ENCODE assay signal across 26 cellular contexts in the genomic region with DNA sequence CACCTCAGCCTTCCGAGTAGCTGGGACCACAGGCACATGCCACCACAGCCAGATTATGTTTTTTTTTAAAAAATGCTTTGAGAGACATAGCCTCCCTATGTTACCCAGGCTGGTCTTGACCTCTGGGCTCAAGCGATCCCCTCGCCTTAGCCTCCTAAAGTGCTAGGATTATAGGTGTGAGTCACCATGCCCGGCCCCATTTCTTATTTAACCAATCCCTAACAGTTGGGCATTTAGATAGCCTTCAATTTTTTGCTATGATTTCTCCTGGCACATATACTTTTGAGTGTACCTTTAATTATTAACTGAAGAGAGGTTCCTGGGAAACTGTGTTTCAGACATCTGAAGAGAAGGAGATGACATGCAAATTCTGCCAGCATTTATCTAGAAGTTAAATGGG. TPM values are rescaled to one million over a fixed set of nuclear protein-coding genes. Genes with fewer than 3 reads are reported as not detected.
A peak's percentile ranks its signal among the peaks of the same experiment; 100 is the strongest.
DNase-seq lines count a peak whose midpoint lies in the region; ATAC-seq, FAIRE-seq and TF ChIP-seq lines count a peak whose summit lies in the region.
"Had no signal": no experiment of that assay in that cellular context is flagged by ENCODE, and none has a peak within 500 bp of the region (broad histone marks: within the 10 kb centered on the region; RNA-seq: fewer than 3 reads in every experiment).

No MANE protein-coding gene starts in this region.

- intact Hi-C loops in HepG2 (cut with micrococcal nuclease; ENCODE audit: unreplicated experiment), result loop anchor here (5.0 kb wide), 1 partner anchor 1288 kb away; no protein-coding TSS in a partner anchor

- H2AFZ ChIP-seq in HepG2 (ENCODE audit: low read length) (no peak overlapping the region), GM23338 (no peak overlapping the region)

- in situ Hi-C loops in Caki2 (cut with HindIII; ENCODE audit: low pct_unique_long_range_greater_than_20kb, low sequenced_read_pairs) (no loop called here), HepG2 (cut with HindIII; ENCODE audit: extremely low pct_ligation_motif_present, low pct_unique_long_range_greater_than_20kb) (no loop called here)

- H3K4me3 Mint-ChIP-seq in GM23338, result no peak overlapping the region
- H3K4me3 Mint-ChIP-seq: B cell; CD4-positive, alpha-beta T cell; CD8-positive, alpha-beta T cell had no signal

- ATAC-seq in HG03457 (IDR thresholded peaks at IDR 0.05; ENCODE audit: unreplicated experiment) (no peak), HepG2 (no peak), GM23338 (no peak)
- ATAC-seq: CD8-positive, alpha-beta T cell had no signal

- no peaks in the 10 kb centered on the region for H3K9me2 ChIP-seq in GM23338 (ENCODE audit: insufficient read depth)

- H3K36me3 ChIP-seq in HepG2 (replicated peaks in 1 of 2; ENCODE audit: control insufficient read depth in 1 of 2, insufficient read depth in 2 of 2, low read length in 2 of 2), result no peaks in the 10 kb centered on the region
- no peaks in the 10 kb centered on the region for H3K36me3 ChIP-seq in GM23338 (ENCODE audit: insufficient read depth)
- H3K36me3 ChIP-seq: BLaER1 treated with 17β-estradiol and CSF1 and Interleukin-3, amounts not matched to agents 10 nM and 100 nM had no signal

- no peaks in the 10 kb centered on the region for H3K36me3 Mint-ChIP-seq in GM23338 (ENCODE audit: low read depth)
- H3K36me3 Mint-ChIP-seq: CD8-positive, alpha-beta T cell had no signal

- no peak overlapping the region for H3K9ac ChIP-seq in HepG2 (ENCODE audit: insufficient read depth, low read depth, low read length)
- H3K9ac ChIP-seq: BLaER1 treated with 17β-estradiol and CSF1 and Interleukin-3, amounts not matched to agents 10 nM and 100 nM had no signal

- no peaks in the 10 kb centered on the region for H3K27me3 ChIP-seq in HepG2 (ENCODE audit: control insufficient read depth in 1 of 2, insufficient read depth in 2 of 2, low read length in 2 of 2)
- no peaks in the 10 kb centered on the region for H3K27me3 ChIP-seq in GM23338 (ENCODE audit: insufficient read depth)
- H3K27me3 ChIP-seq: BLaER1 treated with 17β-estradiol and CSF1 and Interleukin-3, amounts not matched to agents 10 nM and 100 nM had no signal

- no peak overlapping the region for H3K4me2 ChIP-seq in HepG2 (ENCODE audit: low read depth, low read length)
- no peak overlapping the region for H3K4me2 ChIP-seq in GM23338
- H3K4me2 ChIP-seq: BLaER1 treated with 17β-estradiol and CSF1 and Interleukin-3, amounts not matched to agents 10 nM and 100 nM had no signal

- 36% methylated on average over 4 of the region's 4 CpGs for WGBS in HepG2 (ENCODE audit: low lambda C conversion rate)

- no peak for FAIRE-seq in HepG2 (lab: Jason Lieb, UNC)
- FAIRE-seq: A204.1, G401.6, GM12891, GM19239 had no signal

- H3K4me1 ChIP-seq in HepG2 (ENCODE audit: insufficient read depth, low read length) (no peaks in the 10 kb centered on the region), GM23338 (ENCODE audit: insufficient read depth) (no peaks in the 10 kb centered on the region)
- H3K4me1 ChIP-seq: BLaER1 treated with 17β-estradiol and CSF1 and Interleukin-3, amounts not matched to agents 10 nM and 100 nM; Caco-2 had no signal

- H4K20me1 ChIP-seq in HepG2 (ENCODE audit: insufficient read depth, low read length), result no peaks in the 10 kb centered on the region
- no peaks in the 10 kb centered on the region for H4K20me1 ChIP-seq in GM23338 (replicated peaks; ENCODE audit: insufficient read depth)
- H4K20me1 ChIP-seq: BLaER1 treated with 17β-estradiol and CSF1 and Interleukin-3, amounts not matched to agents 10 nM and 100 nM had no signal

- no peak for TF ChIP-seq RAD21 in HepG2 (CRISPR knock-in tag; IDR thresholded peaks at IDR 0.05)

- no peaks in the 10 kb centered on the region for H3K79me2 ChIP-seq in HepG2 (ENCODE audit: insufficient read depth, low read length)
- no peaks in the 10 kb centered on the region for H3K79me2 ChIP-seq in GM23338 (replicated peaks; ENCODE audit: insufficient read depth)

- TF ChIP-seq POLR2A in HepG2 (IDR thresholded peaks at IDR 0.05; ENCODE audit: insufficient read depth in 1 of 2, low read depth in 2 of 2, low read length in 2 of 2), result no peak

- H3K4me3 ChIP-seq in HepG2 (replicated peaks in 1 of 3; ENCODE audit: insufficient read depth in 1 of 3, low read depth in 2 of 3, low read length in 3 of 3) (no peak overlapping the region), GM23338 (no peak overlapping the region)
- H3K4me3 ChIP-seq: BLaER1 treated with 17β-estradiol and CSF1 and Interleukin-3, amounts not matched to agents 10 nM and 100 nM had no signal

- no peak overlapping the region for H3K27ac Mint-ChIP-seq in GM23338
- H3K27ac Mint-ChIP-seq: B cell; CD4-positive, alpha-beta T cell; CD8-positive, alpha-beta T cell had no signal

- CTCF ChIA-PET in HepG2 (lab: Yijun Ruan, JAX; ENCODE audit: low intra/inter-chr PET ratio, low total read pairs), result no interaction called here

- TF ChIP-seq EP300 in HepG2 (IDR thresholded peaks at IDR 0.05; ENCODE audit: low read depth in 2 of 2, low read length in 2 of 2), result no peak
- no peak for TF ChIP-seq EP300 in HepG2 (CRISPR knock-in tag; IDR thresholded peaks at IDR 0.05; ENCODE audit: borderline replicate concordance)

- H3K27ac ChIP-seq in HepG2 (ENCODE audit: extremely low read length, insufficient read depth, low read length) (no peak overlapping the region), GM23338 (ENCODE audit: low read depth) (no peak overlapping the region)
- H3K27ac ChIP-seq: BLaER1 treated with 17β-estradiol and CSF1 and Interleukin-3, amounts not matched to agents 10 nM and 100 nM; C4-2B had no signal

- no peaks in the 10 kb centered on the region for H3K9me3 Mint-ChIP-seq in GM23338
- H3K9me3 Mint-ChIP-seq: CD4-positive, alpha-beta T cell had no signal

- H3K4me1 Mint-ChIP-seq in GM23338, result peaks cover 6% of the 10 kb centered on the region; the same call in 2 of the 3 replicates

- BruUV-seq in HepG2 (replicated peaks; lab: Mats Ljungman, UMichigan), result no TSS peak

- POLR2A ChIA-PET in HepG2 (lab: Yijun Ruan, JAX), result no interaction called here

- TF ChIP-seq CTCF in HepG2 (CRISPR knock-in tag; IDR thresholded peaks at IDR 0.05) (no peak), GM23338 (conservative IDR thresholded peaks at IDR 0.05; ENCODE audit: low read depth in 2 of 2) (no peak)

- H3K27me3 Mint-ChIP-seq in GM23338 (ENCODE audit: insufficient read depth, low read depth, poor library complexity), result no peaks in the 10 kb centered on the region
- H3K27me3 Mint-ChIP-seq: B cell; CD4-positive, alpha-beta T cell had no signal

- no peaks in the 10 kb centered on the region for H3F3A ChIP-seq in GM23338 (replicated peaks; ENCODE audit: low read depth)

- no peaks in the 10 kb centered on the region for H3K9me3 ChIP-seq in HepG2 (ENCODE audit: low read length)
- H3K9me3 ChIP-seq: BLaER1 treated with 17β-estradiol and CSF1 and Interleukin-3, amounts not matched to agents 10 nM and 100 nM; Caco-2 had no signal

- DNase-seq in Caki2 (ENCODE audit: low read depth) (peak; percentile 40), MV-4-11 (lab: John Stamatoyannopoulos, UW) (peak; percentile 25), NCI-H526 treated with DMSO at 0.1 percent for 48 hours (lab: John Stamatoyannopoulos, UW) (peak; percentile 47), HepG2 (ENCODE audit: low spot score) (no peak), GM23338 (ENCODE audit: low spot score) (no peak), dedifferentiated amniotic fluid mesenchymal stem cell (ENCODE audit: extremely low spot score) (no peak)
- DNase-seq: 8988T; AML-193; Caco-2; CD4-positive, alpha-beta T cell; CD8-positive, alpha-beta T cell; DMS 273 treated with DMSO at 0.1 percent for 48 hours; DMS153; DMS53; DMS79; DND-41; EL; GF-D8 had no signal

TF ChIP-seq in HepG2, 621 proteins besides CTCF, POLR2A, EP300 and RAD21:
- no peak for TF ChIP-seq GLI4 (CRISPR knock-in tag; IDR thresholded peaks at IDR 0.05; ENCODE audit: borderline replicate concordance)
TF ChIP-seq in HepG2: peak in this region for 0.

TF ChIP-seq in GM23338, 12 proteins besides CTCF, POLR2A, EP300 and RAD21 (continues in another document):
- TF ChIP-seq, protein P1, sequence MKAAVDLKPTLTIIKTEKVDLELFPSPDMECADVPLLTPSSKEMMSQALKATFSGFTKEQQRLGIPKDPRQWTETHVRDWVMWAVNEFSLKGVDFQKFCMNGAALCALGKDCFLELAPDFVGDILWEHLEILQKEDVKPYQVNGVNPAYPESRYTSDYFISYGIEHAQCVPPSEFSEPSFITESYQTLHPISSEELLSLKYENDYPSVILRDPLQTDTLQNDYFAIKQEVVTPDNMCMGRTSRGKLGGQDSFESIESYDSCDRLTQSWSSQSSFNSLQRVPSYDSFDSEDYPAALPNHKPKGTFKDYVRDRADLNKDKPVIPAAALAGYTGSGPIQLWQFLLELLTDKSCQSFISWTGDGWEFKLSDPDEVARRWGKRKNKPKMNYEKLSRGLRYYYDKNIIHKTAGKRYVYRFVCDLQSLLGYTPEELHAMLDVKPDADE (IDR thresholded peaks at IDR 0.05), result no peak
- TF ChIP-seq STAT1 (IDR thresholded peaks at IDR 0.05; ENCODE audit: unreplicated experiment), result no peak

RNA-seq across cellular contexts. Expression of a gene that starts 22.6 kb away (rescaled TPM):
- total RNA-seq in Caki2 (2014; rRNA removed; shearing (Covaris generic); ENCODE audit: low replicate concordance), result 2.3 and 7.0 TPM in 2 replicates
- 0.38 TPM in 1 of 2 replicates, not detected in the other for total RNA-seq in HepG2 (2016; rRNA removed; fragmentation: Illumina TruSeq; extraction: Trizol)
- total RNA-seq in HepG2 (2016; cell fraction: cytosol; rRNA removed; fragmentation: Illumina TruSeq; extraction: Trizol; ENCODE audit: low read depth), result 0.09 and 0.10 TPM in 2 replicates
- 0.09 TPM in 1 of 2 replicates, not detected in the other for total RNA-seq in HepG2 (2016; cell fraction: insoluble cytoplasmic fraction; rRNA removed; fragmentation: Illumina TruSeq; extraction: Trizol)
- total RNA-seq in HepG2 (2016; cell fraction: membrane; rRNA removed; fragmentation: Illumina TruSeq; extraction: Trizol), result 0.06 and 0.07 TPM in 2 replicates
- total RNA-seq in HepG2 (2016; cell fraction: nucleus; rRNA removed; fragmentation: Illumina TruSeq; extraction: Trizol), result 0.60 and 1.5 TPM in 2 replicates
- polyA plus RNA-seq in HepG2 (2011; rRNA removed) (not detected in 2 replicates), GM23338 (2016; fragmentation: Nextera tagmentation; extraction: Ambion mirVana) (32.0 and 36.6 TPM in 2 replicates)
- 0.01 TPM in 2 replicates for polyA plus RNA-seq in HepG2 (2011; cell fraction: cytosol; rRNA removed)
- polyA plus RNA-seq in HepG2 (2011; cell fraction: nucleus; rRNA removed), result 0.14 and 1.1 TPM in 2 replicates
- 0.33 and 0.44 TPM in 2 replicates for polyA plus RNA-seq in HepG2 (2012)
- not detected in 2 replicates for polyA plus RNA-seq in HepG2 (2016; cell fraction: cytosol; fragmentation: Illumina TruSeq; extraction: Trizol; ENCODE audit: low read depth)
- polyA plus RNA-seq in HepG2 (2016; cell fraction: insoluble cytoplasmic fraction; fragmentation: Illumina TruSeq; extraction: Trizol; ENCODE audit: low read depth), result 0.03 and 0.29 TPM in 2 replicates
- not detected in 2 replicates for polyA plus RNA-seq in HepG2 (2016; cell fraction: membrane; fragmentation: Illumina TruSeq; extraction: Trizol; ENCODE audit: low read depth)
- polyA plus RNA-seq in HepG2 (2016; cell fraction: nucleus; fragmentation: Illumina TruSeq; extraction: Trizol; ENCODE audit: insufficient read depth, low read depth), result 0.59 and 1.0 TPM in 2 replicates
- 0.10 and 0.19 TPM in 2 replicates for polyA minus RNA-seq in HepG2 (2011; rRNA and poly(A)+ RNA removed; ENCODE audit: low replicate concordance)
- not detected in 2 replicates for polyA minus RNA-seq in HepG2 (2011; cell fraction: cytosol; rRNA and poly(A)+ RNA removed)
- 0.99 and 1.4 TPM in 2 replicates for polyA minus RNA-seq in HepG2 (2011; cell fraction: nucleus; rRNA and poly(A)+ RNA removed)
- 57.1 and 91.0 TPM in 2 replicates for total RNA-seq in GM23338 (2014; rRNA removed; shearing (Covaris generic))

Comparison
In these comparisons a context has a peak if more than half of its experiments do, and no peak if none do; other contexts are left out.
1. DNase-seq: peak in Caki2 (single experiment), MV-4-11 (single experiment) and NCI-H526 treated with DMSO at 0.1 percent for 48 hours (single experiment); none in HepG2 (single experiment), GM23338 (single experiment) and dedifferentiated amniotic fluid mesenchymal stem cell (single experiment).